In genomic region chr7:101879565-101879964, GRCh38 we compare ENCODE assay signal across 1 cellular context.
TF ChIP-seq lines count a peak whose summit lies in the region.

No MANE protein-coding gene starts in this region.

TF ChIP-seq in K562, 482 proteins besides CTCF, POLR2A, EP300 and RAD21:
- no peak for TF ChIP-seq HNRNPK (IDR thresholded peaks at IDR 0.05; ENCODE audit: low read depth, low read length, poor library complexity, severe bottlenecking)
- peak; percentile 54 for TF ChIP-seq POLR2G (IDR thresholded peaks at IDR 0.05; ENCODE audit: low read depth, low read length)
- TF ChIP-seq UBTF (IDR thresholded peaks at IDR 0.05; ENCODE audit: borderline replicate concordance in 1 of 2, low read depth in 2 of 2, low read length in 2 of 2): no peak
- no peak for TF ChIP-seq SREBF1 (IDR thresholded peaks at IDR 0.05; ENCODE audit: borderline replicate concordance, low read depth, low read length)
